ENCODE assay signal across 15 cellular contexts in genomic region chr2:120921457-120921856, GRCh38.
"Had no signal": no experiment of that assay in that cellular context is flagged by ENCODE, and none has a peak within 500 bp of the region (broad histone marks: within the 10 kb centered on the region; RNA-seq: fewer than 3 reads in every experiment).

No MANE protein-coding gene starts in this region.

- DNase-seq: activated B cell treated with CpG ODN at 0.5 μM for 24 hours; activated CD4-positive, alpha-beta memory T cell treated with anti-CD3 and anti-CD28 coated beads for 36 hours; activated CD4-positive, alpha-beta T cell treated with anti-CD3 and anti-CD28 coated beads for 4 hours; activated CD8-positive, alpha-beta memory T cell treated with anti-CD3 and anti-CD28 coated beads, Interleukin-2, amount 10 ng/mL, durations not matched to agents 7 days and 5 days; foreskin fibroblast; lower lobe of right lung; pancreas; stimulated activated CD4-positive, alpha-beta T cell treated with anti-CD3 and anti-CD28 coated beads, Interleukin-4, amount 100 ng/mL, for 24 hours; T-cell had no signal

- H3K27me3 ChIP-seq: cardiac muscle cell, pancreas had no signal

- H3K36me3 ChIP-seq: cardiac muscle cell, lower lobe of right lung, pancreas had no signal

- H3K9me3 ChIP-seq: lower lobe of right lung, pancreas had no signal

- FAIRE-seq: pancreas had no signal

- H3K4me3 Mint-ChIP-seq: activated B cell treated with CpG ODN at 0.5 μM for 24 hours; activated CD4-positive, alpha-beta memory T cell treated with anti-CD3 and anti-CD28 coated beads for 36 hours; activated CD8-positive, alpha-beta memory T cell treated with anti-CD3 and anti-CD28 coated beads, Interleukin-2, amount 10 ng/mL, durations not matched to agents 7 days and 5 days; activated naive CD8-positive, alpha-beta T cell; mesothelial cell of epicardium; stimulated activated memory B cell treated with anti-CD40 and anti-IgM and Interleukin-4, amounts not matched to agents 10 μg/mL and 1 μg/mL and 100 μg/mL, for 72 hours; T-cell had no signal

- H3K27ac Mint-ChIP-seq: activated B cell treated with CpG ODN at 0.5 μM for 24 hours; activated CD4-positive, alpha-beta memory T cell treated with anti-CD3 and anti-CD28 coated beads for 36 hours; activated CD8-positive, alpha-beta memory T cell treated with anti-CD3 and anti-CD28 coated beads, Interleukin-2, amount 10 ng/mL, durations not matched to agents 7 days and 5 days; activated naive CD8-positive, alpha-beta T cell; stimulated activated memory B cell treated with anti-CD40 and anti-IgM and Interleukin-4, amounts not matched to agents 10 μg/mL and 1 μg/mL and 100 μg/mL, for 72 hours; T-cell had no signal

- H3K4me3 ChIP-seq: cardiac muscle cell, lower lobe of right lung, pancreas had no signal

- H3K36me3 Mint-ChIP-seq: activated CD4-positive, alpha-beta memory T cell treated with anti-CD3 and anti-CD28 coated beads for 36 hours; activated CD8-positive, alpha-beta memory T cell treated with anti-CD3 and anti-CD28 coated beads, Interleukin-2, amount 10 ng/mL, durations not matched to agents 7 days and 5 days; activated naive CD8-positive, alpha-beta T cell; mesothelial cell of epicardium; stimulated activated memory B cell treated with anti-CD40 and anti-IgM and Interleukin-4, amounts not matched to agents 10 μg/mL and 1 μg/mL and 100 μg/mL, for 72 hours; T-cell had no signal

- H3K9me3 Mint-ChIP-seq: activated B cell treated with CpG ODN at 0.5 μM for 24 hours; activated CD4-positive, alpha-beta memory T cell treated with anti-CD3 and anti-CD28 coated beads for 36 hours; mesothelial cell of epicardium; stimulated activated memory B cell treated with anti-CD40 and anti-IgM and Interleukin-4, amounts not matched to agents 10 μg/mL and 1 μg/mL and 100 μg/mL, for 72 hours; T-cell had no signal

- H3K27me3 Mint-ChIP-seq: activated CD4-positive, alpha-beta memory T cell treated with anti-CD3 and anti-CD28 coated beads for 36 hours; activated CD8-positive, alpha-beta memory T cell treated with anti-CD3 and anti-CD28 coated beads, Interleukin-2, amount 10 ng/mL, durations not matched to agents 7 days and 5 days; stimulated activated memory B cell treated with anti-CD40 and anti-IgM and Interleukin-4, amounts not matched to agents 10 μg/mL and 1 μg/mL and 100 μg/mL, for 72 hours had no signal

- H3K4me1 ChIP-seq: pancreas had no signal

- ATAC-seq: activated CD8-positive, alpha-beta memory T cell treated with anti-CD3 and anti-CD28 coated beads, Interleukin-2, amount 10 ng/mL, durations not matched to agents 7 days and 5 days; lower lobe of right lung; pancreas; sciatic nerve; stimulated activated memory B cell treated with anti-CD40 and anti-IgM and Interleukin-4, amounts not matched to agents 10 μg/mL and 1 μg/mL and 100 μg/mL, for 72 hours; T-cell had no signal

- H3K27ac ChIP-seq: cardiac muscle cell, epithelial cell of prostate, pancreas had no signal

- H3K4me1 Mint-ChIP-seq: activated B cell treated with CpG ODN at 0.5 μM for 24 hours; activated CD8-positive, alpha-beta memory T cell treated with anti-CD3 and anti-CD28 coated beads, Interleukin-2, amount 10 ng/mL, durations not matched to agents 7 days and 5 days; stimulated activated memory B cell treated with anti-CD40 and anti-IgM and Interleukin-4, amounts not matched to agents 10 μg/mL and 1 μg/mL and 100 μg/mL, for 72 hours; T-cell had no signal
